ENCODE assay signal across 17 cellular contexts in the genomic region with DNA sequence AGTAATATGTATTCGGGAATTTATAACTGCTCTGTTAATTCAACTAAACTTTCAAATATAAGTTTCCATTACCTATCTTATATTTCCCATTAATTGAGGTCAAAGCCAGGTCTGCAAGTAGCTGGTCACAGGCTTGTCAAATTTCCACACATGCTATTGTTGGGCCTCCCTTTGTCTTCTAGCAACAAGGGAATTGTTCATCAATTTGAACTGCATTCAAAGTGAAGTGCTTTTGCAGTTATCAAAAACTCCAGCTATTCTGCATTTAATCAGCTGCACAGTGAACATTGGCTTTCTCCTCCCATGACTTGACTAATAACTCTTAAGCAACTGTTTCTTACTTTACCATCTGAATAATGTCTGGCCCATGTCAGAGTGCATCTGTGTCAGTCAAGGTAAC.
A peak's percentile ranks its signal among the peaks of the same experiment; 100 is the strongest.
DNase-seq lines count a peak whose midpoint lies in the region; ATAC-seq, FAIRE-seq and TF ChIP-seq lines count a peak whose summit lies in the region.
"Had no signal": no experiment of that assay in that cellular context is flagged by ENCODE, and none has a peak within 500 bp of the region (broad histone marks: within the 10 kb centered on the region; RNA-seq: fewer than 3 reads in every experiment).

No MANE protein-coding gene starts in this region.

- H3K9me3 ChIP-seq in OCI-LY1 (ENCODE audit: low read length): no peaks in the 10 kb centered on the region
- H3K9me3 ChIP-seq in left lung: no peaks in the 10 kb centered on the region
- H3K9me3 ChIP-seq: Peyer's patch, SJSA1 had no signal

- DNase-seq in GM12891 (ENCODE audit: insufficient read length, low spot score) (no peak), inferior parietal cortex (ENCODE audit: extremely low spot score) (peak; percentile 22), substantia nigra (lab: John Stamatoyannopoulos, UW) (no peak), left lung (no peak)
- no peak for DNase-seq in activated CD4-positive, alpha-beta T cell treated with anti-CD3 and anti-CD28 coated beads, Interleukin-2, amount 10 ng/mL, durations not matched to agents 7 days and 5 days
- no peak for DNase-seq in activated CD8-positive, alpha-beta memory T cell treated with anti-CD3 and anti-CD28 coated beads, Interleukin-2, amount 50 U/mL, for 48 hours
- DNase-seq: HCEC 1CT, MM.1S, NCI-H1092 treated with DMSO at 0.1 percent for 48 hours, NCI-H2081, NCI-H748 treated with DMSO at 0.1 percent for 48 hours, Peyer's patch had no signal

- H3K36me3 ChIP-seq in OCI-LY1 (ENCODE audit: insufficient read depth, low read length) (no peaks in the 10 kb centered on the region), left lung (no peaks in the 10 kb centered on the region)
- H3K36me3 ChIP-seq: Peyer's patch, SJSA1 had no signal

- peaks cover 5% of the 10 kb centered on the region for H3K4me1 Mint-ChIP-seq in activated CD4-positive, alpha-beta T cell treated with anti-CD3 and anti-CD28 coated beads, Interleukin-2, amount 10 ng/mL, durations not matched to agents 7 days and 5 days

- H3K4me1 ChIP-seq in OCI-LY1 (ENCODE audit: insufficient read depth, low read length, severe bottlenecking) (peaks cover 76% of the 10 kb centered on the region), left lung (no peaks in the 10 kb centered on the region)
- H3K4me1 ChIP-seq: SJSA1 had no signal

- no peaks in the 10 kb centered on the region for H3F3A ChIP-seq in OCI-LY1 (ENCODE audit: insufficient read depth, low read length)

- no peak for TF ChIP-seq CTCF in OCI-LY1 (IDR thresholded peaks at IDR 0.05; ENCODE audit: low read length)
- no peak for TF ChIP-seq CTCF in left lung (IDR thresholded peaks at IDR 0.05)

- peaks cover 8% of the 10 kb centered on the region for H3K27me3 Mint-ChIP-seq in activated CD4-positive, alpha-beta T cell treated with anti-CD3 and anti-CD28 coated beads, Interleukin-2, amount 10 ng/mL, durations not matched to agents 7 days and 5 days

- FAIRE-seq in GM12891 (lab: Jason Lieb, UNC): peak; percentile 75
- FAIRE-seq: D721Med had no signal

- no peaks in the 10 kb centered on the region for H3K36me3 Mint-ChIP-seq in activated CD4-positive, alpha-beta T cell treated with anti-CD3 and anti-CD28 coated beads, Interleukin-2, amount 10 ng/mL, durations not matched to agents 7 days and 5 days (ENCODE audit: low read depth)

- no peak for ATAC-seq in left lung
- ATAC-seq: GM23338 had no signal

- H3K4me3 ChIP-seq in OCI-LY1 (ENCODE audit: low read depth, low read length, poor library complexity, severe bottlenecking) (peak overlapping the region; percentile 43), left lung (no peak overlapping the region)
- H3K4me3 ChIP-seq: GM23338, Peyer's patch, SJSA1 had no signal

- peak overlapping the region; percentile 51 for H3K4me2 ChIP-seq in OCI-LY1 (ENCODE audit: low read length)

- peak overlapping the region; percentile 93 for H3K27ac ChIP-seq in OCI-LY1 (ENCODE audit: low read depth, low read length, poor library complexity, severe bottlenecking)
- H3K27ac ChIP-seq in substantia nigra (ENCODE audit: low read depth, low read length, poor library complexity, severe bottlenecking): peak overlapping the region; percentile 24
- no peak overlapping the region for H3K27ac ChIP-seq in left lung
- H3K27ac ChIP-seq: C4-2B, SJSA1 had no signal

- peak overlapping the region; percentile 64 for H3K9ac ChIP-seq in OCI-LY1 (ENCODE audit: low read length)

- H2AFZ ChIP-seq in OCI-LY1 (ENCODE audit: low read length): peak overlapping the region; percentile 5
- H2AFZ ChIP-seq: GM23338 had no signal

- TF ChIP-seq POLR2A in GM12891 (IDR thresholded peaks at IDR 0.05; ENCODE audit: low read depth, low read length): no peak

- H3K27me3 ChIP-seq in OCI-LY1 (ENCODE audit: insufficient read depth, low read length) (no peaks in the 10 kb centered on the region), left lung (no peaks in the 10 kb centered on the region)
- H3K27me3 ChIP-seq: Peyer's patch, SJSA1 had no signal

- no peak overlapping the region for H3K27ac Mint-ChIP-seq in activated CD4-positive, alpha-beta T cell treated with anti-CD3 and anti-CD28 coated beads, Interleukin-2, amount 10 ng/mL, durations not matched to agents 7 days and 5 days
- H3K27ac Mint-ChIP-seq: GM23338 had no signal

- CTCF ChIA-PET in activated CD4-positive, alpha-beta T cell treated with anti-CD3 and anti-CD28 coated beads, Interleukin-2, amount 10 ng/mL, durations not matched to agents 7 days and 5 days (lab: Charles Lee): no interaction called here

- H3K9me2 ChIP-seq in OCI-LY1 (ENCODE audit: low read depth, low read length): no peaks in the 10 kb centered on the region

- no peaks in the 10 kb centered on the region for H3K79me2 ChIP-seq in OCI-LY1 (ENCODE audit: insufficient read depth, low read length)

- POLR2A ChIA-PET in activated CD4-positive, alpha-beta T cell treated with anti-CD3 and anti-CD28 coated beads, Interleukin-2, amount 10 ng/mL, durations not matched to agents 7 days and 5 days (lab: Charles Lee): no interaction called here

- H3K9me3 Mint-ChIP-seq in activated CD4-positive, alpha-beta T cell treated with anti-CD3 and anti-CD28 coated beads, Interleukin-2, amount 10 ng/mL, durations not matched to agents 7 days and 5 days: no peaks in the 10 kb centered on the region

- H3K4me3 Mint-ChIP-seq in activated CD4-positive, alpha-beta T cell treated with anti-CD3 and anti-CD28 coated beads, Interleukin-2, amount 10 ng/mL, durations not matched to agents 7 days and 5 days: no peak overlapping the region
- H3K4me3 Mint-ChIP-seq: GM23338 had no signal

- H4K20me1 ChIP-seq in OCI-LY1 (ENCODE audit: insufficient read depth, low read length): no peaks in the 10 kb centered on the region

- intact Hi-C loops in left lung (cut with DNase I): no loop called here

TF ChIP-seq in GM12891, 5 proteins besides CTCF, POLR2A, EP300 and RAD21:
- TF ChIP-seq PAX5 (IDR thresholded peaks at IDR 0.05; ENCODE audit: insufficient read depth, low read length, severe bottlenecking) (no peak), TAF1 (IDR thresholded peaks at IDR 0.05; ENCODE audit: low read depth, low read length) (no peak), POU2F2 (IDR thresholded peaks at IDR 0.05; ENCODE audit: low read depth, low read length) (no peak), SPI1 (IDR thresholded peaks at IDR 0.05; ENCODE audit: low read depth, low read length) (no peak), POLR2AphosphoS5 (IDR thresholded peaks at IDR 0.05; ENCODE audit: low read depth, low read length) (no peak)

Comparison
In these comparisons a context has a peak if more than half of its experiments do, and no peak if none do; other contexts are left out.
1. H3K27ac ChIP-seq: peak in OCI-LY1 (single experiment) and substantia nigra (single experiment); none in left lung (0 of 2).